12 cellular contexts compared by ENCODE assay signal in the genomic region with DNA sequence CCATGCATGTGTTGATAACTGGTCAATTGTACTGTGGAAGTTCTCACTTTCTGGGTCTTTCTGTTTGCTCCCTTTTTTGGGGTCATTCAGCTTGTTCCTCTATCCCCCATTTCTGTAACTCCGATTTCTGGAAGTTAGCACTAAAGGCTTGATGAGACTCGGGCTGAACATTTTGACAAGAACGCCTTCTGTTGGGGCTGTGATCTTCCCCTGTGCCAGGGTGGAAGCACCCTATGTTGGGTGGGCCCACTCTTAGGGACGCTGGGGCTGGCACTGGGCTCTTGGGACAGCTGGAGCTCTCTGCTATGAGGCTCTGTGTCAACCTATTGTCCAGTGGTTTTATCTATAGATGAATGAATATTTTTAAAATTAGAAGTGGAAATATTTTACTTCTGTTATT.
DNase-seq lines count a peak whose midpoint lies in the region; ATAC-seq and TF ChIP-seq lines count a peak whose summit lies in the region.
"Had no signal": no experiment of that assay in that cellular context is flagged by ENCODE, and none has a peak within 500 bp of the region (broad histone marks: within the 10 kb centered on the region; RNA-seq: fewer than 3 reads in every experiment).

No MANE protein-coding gene starts in this region.

- H3K79me2 ChIP-seq in osteoblast (ENCODE audit: insufficient read depth, low read length) = no peaks in the 10 kb centered on the region

- H3K27me3 ChIP-seq in right atrium auricular region (no peaks in the 10 kb centered on the region), prostate gland (replicated peaks; ENCODE audit: insufficient read depth) (no peaks in the 10 kb centered on the region), osteoblast (ENCODE audit: insufficient read depth, low read length) (no peaks in the 10 kb centered on the region)

- TF ChIP-seq CTCF in right atrium auricular region (IDR thresholded peaks at IDR 0.05) (no peak), prostate gland (IDR thresholded peaks at IDR 0.05) (no peak), osteoblast (IDR thresholded peaks at IDR 0.05; ENCODE audit: extremely low read depth, low read depth, low read length) (no peak), type B pancreatic cell (conservative IDR thresholded peaks at IDR 0.05) (no peak)

- H3K4me1 ChIP-seq in right atrium auricular region = peaks cover 0 to under 1% of the 10 kb centered on the region in 2 donors
- no peaks in the 10 kb centered on the region for H3K4me1 ChIP-seq in prostate gland (replicated peaks)
- H3K4me1 ChIP-seq in osteoblast (ENCODE audit: insufficient read depth, low read length) = no peaks in the 10 kb centered on the region

- H3K4me1 Mint-ChIP-seq in type B pancreatic cell (ENCODE audit: unreplicated experiment) = peaks cover 9% of the 10 kb centered on the region

- no peaks in the 10 kb centered on the region for H3K36me3 Mint-ChIP-seq in type B pancreatic cell
- H3K36me3 Mint-ChIP-seq: CD8-positive, alpha-beta T cell had no signal

- H3K4me3 ChIP-seq in right atrium auricular region (no peak overlapping the region), prostate gland (no peak overlapping the region), osteoblast (ENCODE audit: insufficient read depth, low read length) (no peak overlapping the region)

- WGBS in prostate gland = 83% methylated on average over 4 of the region's 4 CpGs

- H4K20me1 ChIP-seq in osteoblast (ENCODE audit: insufficient read depth, low read length) = no peaks in the 10 kb centered on the region

- no peaks in the 10 kb centered on the region for H3K9me3 ChIP-seq in right atrium auricular region
- H3K9me3 ChIP-seq in prostate gland = no peaks in the 10 kb centered on the region
- H3K9me3 ChIP-seq in osteoblast (ENCODE audit: low read depth, low read length) = no peaks in the 10 kb centered on the region

- no peak overlapping the region for H3K4me2 ChIP-seq in osteoblast (ENCODE audit: insufficient read depth, low read length)

- H3K4me3 Mint-ChIP-seq in type B pancreatic cell = no peak overlapping the region
- H3K4me3 Mint-ChIP-seq: CD8-positive, alpha-beta T cell had no signal

- no peak overlapping the region for H2AFZ ChIP-seq in osteoblast (ENCODE audit: low read length)

- H3K27ac Mint-ChIP-seq in type B pancreatic cell = no peak overlapping the region
- H3K27ac Mint-ChIP-seq: CD8-positive, alpha-beta T cell had no signal

- intact Hi-C loops in left cardiac atrium (cut with DNase I) = no loop called here
- intact Hi-C loops in prostate gland (cut with DNase I) = no loop called here

- H3K36me3 ChIP-seq in right atrium auricular region = no peaks in the 10 kb centered on the region
- no peaks in the 10 kb centered on the region for H3K36me3 ChIP-seq in prostate gland
- no peaks in the 10 kb centered on the region for H3K36me3 ChIP-seq in osteoblast (ENCODE audit: insufficient read depth, low read length)

- H3K9me3 Mint-ChIP-seq in type B pancreatic cell = peaks cover 5% of the 10 kb centered on the region
- H3K9me3 Mint-ChIP-seq: CD8-positive, alpha-beta T cell had no signal

- TF ChIP-seq POLR2A in prostate gland (IDR thresholded peaks at IDR 0.05) = no peak

- DNase-seq in right atrium auricular region (ENCODE audit: low spot score) (peak; percentile 18), left cardiac atrium (no peak), iPS-NIHi11 (ENCODE audit: low spot score) (peak; percentile 1), prostate gland (ENCODE audit: low spot score) (peak; percentile 0), osteoblast (ENCODE audit: insufficient read length, low spot score, missing footprints) (no peak), type B pancreatic cell (ENCODE audit: extremely low spot score, unreplicated experiment) (no peak)
- DNase-seq: Calu3, GOT3, NCI-H1105 had no signal

- H3K27ac ChIP-seq in right atrium auricular region = no peak overlapping the region
- no peak overlapping the region for H3K27ac ChIP-seq in prostate gland
- no peak overlapping the region for H3K27ac ChIP-seq in osteoblast (ENCODE audit: low read depth, low read length)

- H3K27me3 Mint-ChIP-seq in type B pancreatic cell = no peaks in the 10 kb centered on the region

- ATAC-seq in left cardiac atrium = no peak
- no peak for ATAC-seq in HG02970 (IDR thresholded peaks at IDR 0.05; ENCODE audit: low FRiP score, unreplicated experiment)
- ATAC-seq: CD8-positive, alpha-beta T cell; Right ventricle myocardium inferior had no signal

Comparison
In these comparisons a context has a peak if more than half of its experiments do, and no peak if none do; other contexts are left out.
1. DNase-seq: peak in right atrium auricular region (single experiment), iPS-NIHi11 (single experiment) and prostate gland (single experiment); none in left cardiac atrium (single experiment), osteoblast (single experiment) and type B pancreatic cell (single experiment).